ENCODE assay signal across 16 cellular contexts in the genomic region with DNA sequence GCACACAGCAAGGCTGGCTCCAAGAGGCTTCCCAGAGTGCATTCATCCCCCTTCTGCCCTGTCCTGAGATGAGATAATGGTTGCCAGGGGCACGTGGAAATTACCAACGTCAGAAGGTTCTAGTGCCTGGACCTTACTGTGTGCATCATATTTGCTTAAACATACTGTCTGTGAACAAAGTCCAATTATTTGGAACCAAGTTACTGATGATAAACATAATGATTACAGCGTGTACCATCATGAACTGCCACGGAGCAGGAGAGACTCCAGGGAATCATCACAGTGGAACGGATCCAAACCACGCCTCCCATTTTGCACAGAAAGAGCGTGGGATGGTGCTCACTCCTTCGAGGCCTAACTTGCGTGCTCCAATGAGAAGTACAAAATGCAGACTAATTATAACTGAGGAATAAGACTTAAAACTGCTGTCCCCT.
DNase-seq lines count a peak whose midpoint lies in the region; ATAC-seq and TF ChIP-seq lines count a peak whose summit lies in the region.
"Had no signal": no experiment of that assay in that cellular context is flagged by ENCODE, and none has a peak within 500 bp of the region (broad histone marks: within the 10 kb centered on the region; RNA-seq: fewer than 3 reads in every experiment).

No MANE protein-coding gene starts in this region.

- in situ Hi-C loops in IMR-90 (cut with MboI; ENCODE audit: low sequenced_read_pairs), result no loop called here

- no peak overlapping the region for H3K4me3 Mint-ChIP-seq in nephron progenitor cell
- H3K4me3 Mint-ChIP-seq: activated CD4-positive, alpha-beta T cell treated with anti-CD3 and anti-CD28 coated beads, Interleukin-2, amount 10 ng/mL, durations not matched to agents 24 days and 14 days; activated naive CD4-positive, alpha-beta T cell treated with anti-CD3 and anti-CD28 coated beads for 36 hours; B cell had no signal

- no peak overlapping the region for H2AK9ac ChIP-seq in IMR-90 (replicated peaks; ENCODE audit: low read depth, low read length, poor library complexity)

- dilution Hi-C loops in IMR-90 (cut with HindIII; ENCODE audit: low sequenced_read_pairs, unreplicated experiment), result no loop called here

- no peaks in the 10 kb centered on the region for H4K20me1 ChIP-seq in IMR-90 (ENCODE audit: insufficient read depth, low read length)

- no peak overlapping the region for H2BK5ac ChIP-seq in IMR-90 (ENCODE audit: low read depth, low read length, poor library complexity, severe bottlenecking)

- H3K79me1 ChIP-seq in IMR-90 (ENCODE audit: low read depth in 1 of 2, low read length in 2 of 2), result no peaks in the 10 kb centered on the region

- no peak overlapping the region for H3K27ac ChIP-seq in IMR-90 (ENCODE audit: insufficient read depth, low read length)
- peak overlapping the region in 1 of 5 donors; percentile 34 for H3K27ac ChIP-seq in adrenal gland
- H3K27ac ChIP-seq in left ventricle myocardium inferior (replicated peaks), result peak overlapping the region; percentile 43
- H3K27ac ChIP-seq: epithelial cell of prostate, RWPE1, skin epidermis had no signal

- H2BK20ac ChIP-seq in IMR-90 (ENCODE audit: low read depth, low read length), result no peak overlapping the region

- no peak overlapping the region for H3K27ac Mint-ChIP-seq in nephron progenitor cell
- H3K27ac Mint-ChIP-seq: activated CD4-positive, alpha-beta T cell treated with anti-CD3 and anti-CD28 coated beads, Interleukin-2, amount 10 ng/mL, durations not matched to agents 24 days and 14 days; activated naive CD4-positive, alpha-beta T cell treated with anti-CD3 and anti-CD28 coated beads for 36 hours; B cell had no signal

- H3K9me3 ChIP-seq in IMR-90 (ENCODE audit: control insufficient read depth, insufficient read depth, low read length), result peaks cover 2% of the 10 kb centered on the region
- H3K9me3 ChIP-seq in adrenal gland (replicated peaks in 1 of 3), result no peaks in the 10 kb centered on the region
- peaks cover 7% of the 10 kb centered on the region for H3K9me3 ChIP-seq in left ventricle myocardium inferior (replicated peaks)

- no peak overlapping the region for H2BK15ac ChIP-seq in IMR-90 (ENCODE audit: low read depth, low read length)

- no peak overlapping the region for H2AFZ ChIP-seq in IMR-90 (replicated peaks; ENCODE audit: low read length, poor library complexity)

- no peak overlapping the region for H3K14ac ChIP-seq in IMR-90 (replicated peaks; ENCODE audit: low read depth, low read length)

- POLR2A ChIA-PET in IMR-90 (lab: Charles Lee; ENCODE audit: unreplicated experiment), result no interaction called here

- no TSS peak for BruUV-seq in IMR-90 (replicated peaks; lab: Mats Ljungman, UMichigan)

- no peak overlapping the region for H4K5ac ChIP-seq in IMR-90 (ENCODE audit: low read depth, low read length)

- H3K27me3 ChIP-seq in IMR-90 (ENCODE audit: control insufficient read depth, insufficient read depth, low read length) (no peaks in the 10 kb centered on the region), adrenal gland (no peaks in the 10 kb centered on the region), left ventricle myocardium inferior (ENCODE audit: low read depth) (no peaks in the 10 kb centered on the region)

- TF ChIP-seq CTCF in IMR-90 (conservative IDR thresholded peaks at IDR 0.05; ENCODE audit: low read depth, low read length), result no peak
- TF ChIP-seq CTCF in adrenal gland (IDR thresholded peaks at IDR 0.05), result no peak
- TF ChIP-seq CTCF in left ventricle myocardium inferior (IDR thresholded peaks at IDR 0.05; ENCODE audit: borderline replicate concordance), result no peak
- TF ChIP-seq CTCF in nephron progenitor cell (IDR thresholded peaks at IDR 0.05), result no peak

- no peaks in the 10 kb centered on the region for H3K36me3 Mint-ChIP-seq in nephron progenitor cell (ENCODE audit: low read depth)

- peaks cover 7% of the 10 kb centered on the region for H3K27me3 Mint-ChIP-seq in nephron progenitor cell (ENCODE audit: low read depth, poor library complexity)
- H3K27me3 Mint-ChIP-seq: activated CD4-positive, alpha-beta T cell treated with anti-CD3 and anti-CD28 coated beads, Interleukin-2, amount 10 ng/mL, durations not matched to agents 24 days and 14 days; B cell had no signal

- TF ChIP-seq POLR2A in IMR-90 (IDR thresholded peaks at IDR 0.05; ENCODE audit: low read depth, low read length) (no peak), adrenal gland (IDR thresholded peaks at IDR 0.05) (no peak)

- intact Hi-C loops in IMR-90 (cut with micrococcal nuclease), result no loop called here
- intact Hi-C loops in adrenal gland (cut with DNase I), result no loop called here
- intact Hi-C loops in left ventricle myocardium inferior (cut with micrococcal nuclease), result no loop called here

- no peak overlapping the region for H3K18ac ChIP-seq in IMR-90 (ENCODE audit: low read depth, low read length)

- no peak overlapping the region for H4K91ac ChIP-seq in IMR-90 (ENCODE audit: insufficient read depth, low read depth, low read length)

- H3K23ac ChIP-seq in IMR-90 (ENCODE audit: low read depth, low read length), result no peak overlapping the region

- no peak overlapping the region for H3K9ac ChIP-seq in IMR-90 (ENCODE audit: low read depth, low read length)

- 37% methylated on average over 4 of the region's 9 CpGs; no CpG with 5 or more reads in 1 of the 2 experiments for WGBS in IMR-90 (ENCODE audit: extremely low coverage in 2 of 2, insufficient read length in 1 of 2), 2 experiments
- WGBS in adrenal gland, 4 donors, result 44 to 71% (median 69%) methylated on average over 8 to 9 of the region's 9 CpGs

- H3K4ac ChIP-seq in IMR-90 (ENCODE audit: low read depth, low read length), result no peak overlapping the region

- DNase-seq in IMR-90, result peak; percentile 18
- peak; percentile 22 to 74 (median 32) for DNase-seq in adrenal gland
- DNase-seq in left ventricle myocardium inferior, result peak; percentile 65
- DNase-seq in putamen (ENCODE audit: low spot score), result peak; percentile 47
- no peak for DNase-seq in nephron progenitor cell
- DNase-seq in foreskin melanocyte, result no peak
- DNase-seq in dermis blood vessel endothelial cell, result no peak
- DNase-seq: activated CD4-positive, alpha-beta T cell treated with anti-CD3 and anti-CD28 coated beads, Interleukin-2, amount 10 ng/mL, durations not matched to agents 24 days and 14 days; activated naive CD4-positive, alpha-beta T cell treated with anti-CD3 and anti-CD28 coated beads for 36 hours; cortex of kidney; NCI-H2107 had no signal

- H3K4me1 ChIP-seq in IMR-90 (ENCODE audit: control insufficient read depth, insufficient read depth, low read length), result peaks cover 3% of the 10 kb centered on the region; the same call in 1 of the 2 replicates
- no peaks in the 10 kb centered on the region for H3K4me1 ChIP-seq in adrenal gland (replicated peaks in 1 of 2)
- no peaks in the 10 kb centered on the region for H3K4me1 ChIP-seq in left ventricle myocardium inferior

- H3K4me2 ChIP-seq in IMR-90 (ENCODE audit: low read depth, low read length), result no peak overlapping the region

- no peaks in the 10 kb centered on the region for H3K36me3 ChIP-seq in IMR-90 (ENCODE audit: control insufficient read depth, insufficient read depth, low read length)
- H3K36me3 ChIP-seq in adrenal gland (replicated peaks in 1 of 2), result no peaks in the 10 kb centered on the region
- no peaks in the 10 kb centered on the region for H3K36me3 ChIP-seq in left ventricle myocardium inferior

- peaks cover 8% of the 10 kb centered on the region for H3K9me3 Mint-ChIP-seq in nephron progenitor cell

- no peak overlapping the region for H3K56ac ChIP-seq in IMR-90 (ENCODE audit: extremely low read depth, insufficient read depth, low read length)

- no peak overlapping the region for H2BK120ac ChIP-seq in IMR-90 (ENCODE audit: low read depth, low read length)

- H2AK5ac ChIP-seq in IMR-90 (ENCODE audit: low read depth, low read length), result no peak overlapping the region

- no peaks in the 10 kb centered on the region for H3K9me1 ChIP-seq in IMR-90 (ENCODE audit: insufficient read depth, low read length)

- no peak for ATAC-seq in IMR-90 (ENCODE audit: low read depth)
- no peak for ATAC-seq in HG02678 (IDR thresholded peaks at IDR 0.05; ENCODE audit: unreplicated experiment)

- no peak overlapping the region for H4K8ac ChIP-seq in IMR-90 (ENCODE audit: low read depth in 2 of 2, low read length in 2 of 2)

- CTCF ChIA-PET in IMR-90 (lab: Yijun Ruan, JAX), result no interaction called here

- H3K4me1 Mint-ChIP-seq in nephron progenitor cell, result no peaks in the 10 kb centered on the region

- no peak for TF ChIP-seq RAD21 in IMR-90 (IDR thresholded peaks at IDR 0.05; ENCODE audit: low read length)

- H3K4me3 ChIP-seq in IMR-90 (ENCODE audit: insufficient read depth, low read depth, low read length) (no peak overlapping the region), adrenal gland (no peak overlapping the region), left ventricle myocardium inferior (no peak overlapping the region)
- H3K4me3 ChIP-seq: skin epidermis had no signal

TF ChIP-seq in IMR-90, 13 proteins besides CTCF, POLR2A, EP300 and RAD21 (continues in another document):
- TF ChIP-seq RFX5 (IDR thresholded peaks at IDR 0.05; ENCODE audit: low read depth, low read length) (no peak), CHD1 (IDR thresholded peaks at IDR 0.05; ENCODE audit: low read depth, low read length) (no peak), SMC3 (IDR thresholded peaks at IDR 0.05; ENCODE audit: low read depth, low read length) (no peak), CEBPB (IDR thresholded peaks at IDR 0.05; ENCODE audit: low read depth, low read length) (no peak), NFE2L2 (IDR thresholded peaks at IDR 0.05; ENCODE audit: low read depth, low read length) (no peak), BHLHE40 (IDR thresholded peaks at IDR 0.05; ENCODE audit: low read depth, low read length) (no peak), USF2 (IDR thresholded peaks at IDR 0.05; ENCODE audit: low read depth, low read length) (no peak), MAZ (IDR thresholded peaks at IDR 0.05; ENCODE audit: borderline replicate concordance, low read depth, low read length) (no peak)
- TF ChIP-seq, protein P1, sequence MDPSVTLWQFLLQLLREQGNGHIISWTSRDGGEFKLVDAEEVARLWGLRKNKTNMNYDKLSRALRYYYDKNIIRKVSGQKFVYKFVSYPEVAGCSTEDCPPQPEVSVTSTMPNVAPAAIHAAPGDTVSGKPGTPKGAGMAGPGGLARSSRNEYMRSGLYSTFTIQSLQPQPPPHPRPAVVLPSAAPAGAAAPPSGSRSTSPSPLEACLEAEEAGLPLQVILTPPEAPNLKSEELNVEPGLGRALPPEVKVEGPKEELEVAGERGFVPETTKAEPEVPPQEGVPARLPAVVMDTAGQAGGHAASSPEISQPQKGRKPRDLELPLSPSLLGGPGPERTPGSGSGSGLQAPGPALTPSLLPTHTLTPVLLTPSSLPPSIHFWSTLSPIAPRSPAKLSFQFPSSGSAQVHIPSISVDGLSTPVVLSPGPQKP (IDR thresholded peaks at IDR 0.05; ENCODE audit: borderline replicate concordance, low read depth, low read length), result no peak

Comparison
In these comparisons a context has a peak if more than half of its experiments do, and no peak if none do; other contexts are left out.
1. DNase-seq: peak in IMR-90 (single experiment), adrenal gland (7 of 7), left ventricle myocardium inferior (single experiment) and putamen (single experiment); none in nephron progenitor cell (single experiment), foreskin melanocyte (single experiment) and dermis blood vessel endothelial cell (single experiment).